Comparison of ENCODE assay signal across 1 cellular context in the genomic region with DNA sequence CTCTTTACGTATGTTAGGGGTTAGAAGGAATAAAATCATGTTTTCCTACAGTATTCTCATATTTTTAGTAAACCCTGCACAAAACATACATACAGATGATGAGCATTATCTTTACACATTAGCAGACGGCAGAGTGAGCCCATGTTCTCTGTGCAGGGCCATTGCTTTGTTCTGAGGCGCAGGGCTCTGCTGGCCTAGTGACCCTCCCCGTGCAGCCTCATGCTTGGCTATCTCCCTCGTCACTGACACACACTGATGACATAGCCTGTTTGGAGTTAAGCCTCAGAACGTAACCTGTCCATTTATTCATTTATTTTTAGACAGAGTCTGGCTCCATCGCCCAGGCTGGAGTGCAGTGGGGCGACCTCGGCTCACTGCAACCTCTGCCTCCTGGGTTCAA.
TF ChIP-seq lines count a peak whose summit lies in the region.

No MANE protein-coding gene starts in this region.

TF ChIP-seq in HCT116, 20 proteins besides CTCF, POLR2A, EP300 and RAD21:
- TF ChIP-seq, protein P1, sequence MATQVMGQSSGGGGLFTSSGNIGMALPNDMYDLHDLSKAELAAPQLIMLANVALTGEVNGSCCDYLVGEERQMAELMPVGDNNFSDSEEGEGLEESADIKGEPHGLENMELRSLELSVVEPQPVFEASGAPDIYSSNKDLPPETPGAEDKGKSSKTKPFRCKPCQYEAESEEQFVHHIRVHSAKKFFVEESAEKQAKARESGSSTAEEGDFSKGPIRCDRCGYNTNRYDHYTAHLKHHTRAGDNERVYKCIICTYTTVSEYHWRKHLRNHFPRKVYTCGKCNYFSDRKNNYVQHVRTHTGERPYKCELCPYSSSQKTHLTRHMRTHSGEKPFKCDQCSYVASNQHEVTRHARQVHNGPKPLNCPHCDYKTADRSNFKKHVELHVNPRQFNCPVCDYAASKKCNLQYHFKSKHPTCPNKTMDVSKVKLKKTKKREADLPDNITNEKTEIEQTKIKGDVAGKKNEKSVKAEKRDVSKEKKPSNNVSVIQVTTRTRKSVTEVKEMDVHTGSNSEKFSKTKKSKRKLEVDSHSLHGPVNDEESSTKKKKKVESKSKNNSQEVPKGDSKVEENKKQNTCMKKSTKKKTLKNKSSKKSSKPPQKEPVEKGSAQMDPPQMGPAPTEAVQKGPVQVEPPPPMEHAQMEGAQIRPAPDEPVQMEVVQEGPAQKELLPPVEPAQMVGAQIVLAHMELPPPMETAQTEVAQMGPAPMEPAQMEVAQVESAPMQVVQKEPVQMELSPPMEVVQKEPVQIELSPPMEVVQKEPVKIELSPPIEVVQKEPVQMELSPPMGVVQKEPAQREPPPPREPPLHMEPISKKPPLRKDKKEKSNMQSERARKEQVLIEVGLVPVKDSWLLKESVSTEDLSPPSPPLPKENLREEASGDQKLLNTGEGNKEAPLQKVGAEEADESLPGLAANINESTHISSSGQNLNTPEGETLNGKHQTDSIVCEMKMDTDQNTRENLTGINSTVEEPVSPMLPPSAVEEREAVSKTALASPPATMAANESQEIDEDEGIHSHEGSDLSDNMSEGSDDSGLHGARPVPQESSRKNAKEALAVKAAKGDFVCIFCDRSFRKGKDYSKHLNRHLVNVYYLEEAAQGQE (IDR thresholded peaks at IDR 0.05; ENCODE audit: low read depth), result no peak
- no peak for TF ChIP-seq SRF (IDR thresholded peaks at IDR 0.05; ENCODE audit: low read depth)
